In the genomic region with DNA sequence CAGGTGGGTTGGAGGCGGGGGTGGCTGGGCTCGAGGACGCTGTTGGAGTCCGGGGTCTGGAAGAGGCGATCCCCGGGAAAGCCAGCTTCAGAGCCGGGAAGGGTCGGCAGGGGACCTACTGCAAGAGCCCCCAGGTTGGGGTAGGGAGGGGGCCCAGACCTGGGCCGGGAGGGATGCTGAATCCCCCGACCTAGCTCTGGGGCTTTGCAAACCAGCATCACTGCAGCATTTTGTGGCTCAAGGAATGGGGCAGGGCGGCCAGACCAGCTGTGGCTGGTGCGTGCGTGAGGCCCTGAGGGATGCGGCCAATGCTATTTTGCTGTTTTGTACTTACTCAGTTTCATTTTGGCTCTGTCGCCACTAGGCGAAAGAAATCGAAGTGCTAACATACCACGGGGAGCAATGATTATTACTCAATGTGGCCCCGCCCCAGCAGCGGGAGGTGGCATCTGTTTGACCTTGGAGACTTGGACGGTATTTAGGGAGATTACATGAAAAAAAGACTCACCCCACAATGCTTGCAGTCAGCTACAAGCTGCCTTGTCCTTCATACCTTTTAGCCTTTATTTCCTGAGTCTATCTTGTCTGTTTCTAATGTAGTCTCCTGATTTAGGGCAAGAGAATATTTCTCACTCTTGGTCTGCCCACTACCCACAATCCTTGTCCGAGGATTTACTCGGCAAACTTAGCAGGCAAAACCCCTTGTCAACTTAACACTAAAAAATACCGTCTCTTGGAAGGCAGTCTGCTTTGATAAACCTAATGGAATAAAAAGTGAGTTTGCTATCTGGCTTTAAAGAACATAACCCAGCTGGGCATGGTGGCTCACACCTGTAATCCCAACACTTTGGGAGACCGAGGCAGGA, we compare ENCODE assay signal across 8 cellular contexts. TPM values are rescaled to one million over a fixed set of nuclear protein-coding genes. Genes with fewer than 3 reads are reported as not detected.
A peak's percentile ranks its signal among the peaks of the same experiment; 100 is the strongest.
DNase-seq lines count a peak whose midpoint lies in the region; ATAC-seq and TF ChIP-seq lines count a peak whose summit lies in the region.

No MANE protein-coding gene starts in this region.

- H3K27me3 ChIP-seq in Loucy (ENCODE audit: insufficient read depth, low read length, poor library complexity, severe bottlenecking) = no peaks in the 10 kb centered on the region
- H3K27me3 ChIP-seq in SU-DHL-6 (ENCODE audit: low read length) = no peaks in the 10 kb centered on the region
- no peaks in the 10 kb centered on the region for H3K27me3 ChIP-seq in adipocyte (replicated peaks; ENCODE audit: control insufficient read depth, insufficient read depth, low read length)

- H3K4me1 ChIP-seq in Loucy (ENCODE audit: insufficient read depth, low read length, poor library complexity, severe bottlenecking) (peaks cover 14% of the 10 kb centered on the region), adipocyte (ENCODE audit: control insufficient read depth, insufficient read depth, low read length) (peaks cover 45% of the 10 kb centered on the region)

- peak overlapping the region; percentile 57 for H3K27ac ChIP-seq in SU-DHL-6 (ENCODE audit: low read depth, low read length)

- H3K36me3 ChIP-seq in Loucy (ENCODE audit: insufficient read depth, low read length) = peaks cover 10% of the 10 kb centered on the region; the same call in 1 of the 2 replicates
- H3K36me3 ChIP-seq in SU-DHL-6 (ENCODE audit: low read length) = no peaks in the 10 kb centered on the region
- peaks cover 20% of the 10 kb centered on the region for H3K36me3 ChIP-seq in adipocyte (ENCODE audit: control insufficient read depth, insufficient read depth, low read length, severe bottlenecking)

- peak overlapping the region; percentile 85 for H3K4me2 ChIP-seq in Loucy (ENCODE audit: low read depth, low read length, poor library complexity, severe bottlenecking)
- H3K4me2 ChIP-seq in SU-DHL-6 (ENCODE audit: low read depth, low read length, poor library complexity, severe bottlenecking) = peak overlapping the region; percentile 71

- H3K9me2 ChIP-seq in Loucy (replicated peaks; ENCODE audit: low read depth, low read length) (no peaks in the 10 kb centered on the region), SU-DHL-6 (replicated peaks; ENCODE audit: insufficient read depth, low read length) (no peaks in the 10 kb centered on the region)

- H4K20me1 ChIP-seq in Loucy (ENCODE audit: insufficient read depth, low read length, poor library complexity, severe bottlenecking) (peaks cover 2% of the 10 kb centered on the region), SU-DHL-6 (ENCODE audit: low read depth, low read length) (no peaks in the 10 kb centered on the region)

- ATAC-seq in left ventricle myocardium superior = peak; percentile 60

- intact Hi-C loops in left ventricle myocardium superior (cut with micrococcal nuclease) = no loop called here

- no peaks in the 10 kb centered on the region for H3K9me3 ChIP-seq in Loucy (ENCODE audit: insufficient read depth, low read depth, low read length)
- H3K9me3 ChIP-seq in SU-DHL-6 (ENCODE audit: insufficient read depth, low read length) = no peaks in the 10 kb centered on the region
- no peaks in the 10 kb centered on the region for H3K9me3 ChIP-seq in adipocyte (ENCODE audit: control insufficient read depth, low read length)

- H3K4me3 ChIP-seq in GM12864 (ENCODE audit: low read depth, low read length) = peak overlapping the region; percentile 54
- peak overlapping the region; percentile 85 for H3K4me3 ChIP-seq in Loucy (ENCODE audit: low read length, poor library complexity, severe bottlenecking)
- peak overlapping the region; percentile 58 for H3K4me3 ChIP-seq in SU-DHL-6 (ENCODE audit: insufficient read depth, low read length, poor library complexity, severe bottlenecking)
- H3K4me3 ChIP-seq in adipocyte (ENCODE audit: low read length) = peak overlapping the region; percentile 84

- H2AFZ ChIP-seq in Loucy (ENCODE audit: low read length) = peak overlapping the region; percentile 69
- H2AFZ ChIP-seq in SU-DHL-6 (ENCODE audit: low read depth, low read length, severe bottlenecking) = peak overlapping the region; percentile 35

- TF ChIP-seq CTCF in GM12864 (IDR thresholded peaks at IDR 0.05; ENCODE audit: low read depth, low read length, missing control alignments) (peak; percentile 22), Loucy (conservative IDR thresholded peaks at IDR 0.05; ENCODE audit: low read length) (peak; percentile 40), SU-DHL-6 (IDR thresholded peaks at IDR 0.05; ENCODE audit: insufficient read depth, low read length, poor library complexity, severe bottlenecking) (no peak)

- H3K9ac ChIP-seq in Loucy (ENCODE audit: low read depth, low read length, poor library complexity, severe bottlenecking) (peak overlapping the region; percentile 85), SU-DHL-6 (ENCODE audit: low read length) (peak overlapping the region; percentile 69), adipocyte (ENCODE audit: low read length) (peak overlapping the region; percentile 94)

- H3F3A ChIP-seq in Loucy (ENCODE audit: low read depth) = no peaks in the 10 kb centered on the region
- peaks cover 36% of the 10 kb centered on the region for H3F3A ChIP-seq in SU-DHL-6 (ENCODE audit: insufficient read depth)

- DNase-seq in GM12864 (ENCODE audit: low read depth) = peak; percentile 82
- peak; percentile 93 for DNase-seq in HCEC 1CT
- peak; percentile 95 for DNase-seq in adipocyte (ENCODE audit: low read depth)
- peak; percentile 82 for DNase-seq in left ventricle myocardium superior
- DNase-seq in putamen (ENCODE audit: low spot score) = peak; percentile 59
- DNase-seq in ecto neural progenitor cell (ENCODE audit: low spot score) = no peak

- H3K79me2 ChIP-seq in Loucy (ENCODE audit: insufficient read depth, low read length) (peaks cover 11% of the 10 kb centered on the region; the same call in 1 of the 2 replicates), SU-DHL-6 (ENCODE audit: insufficient read depth, low read length) (no peaks in the 10 kb centered on the region)

RNA-seq across cellular contexts. Expression of gene HSPB1, which starts 16.2 kb away (rescaled TPM):
- total RNA-seq in left ventricle myocardium superior = 2,442 TPM

RNA-seq across cellular contexts. Expression of gene YWHAG, which starts 40.1 kb away (rescaled TPM):
- total RNA-seq in left ventricle myocardium superior = 238 TPM
